Comparison of ENCODE assay signal across 1 cellular context in genomic region chr18:776044-776443, GRCh38.
A peak's percentile ranks its signal among the peaks of the same experiment; 100 is the strongest.
TF ChIP-seq lines count a peak whose summit lies in the region.
"Not testable (repeated sequence)": the region's sequence is repeated elsewhere in the genome, so short reads cannot be mapped to it uniquely, and the experiment has no call there.

No MANE protein-coding gene starts in this region.

TF ChIP-seq in K562, 482 proteins besides CTCF, POLR2A, EP300 and RAD21 (continued from another document):
- TF ChIP-seq ATF3 (IDR thresholded peaks at IDR 0.05): peak; percentile 94
- TF ChIP-seq ATF3 (CRISPR knock-in tag; conservative IDR thresholded peaks at IDR 0.05): not testable (repeated sequence)
- TF ChIP-seq CEBPG (CRISPR knock-in tag; IDR thresholded peaks at IDR 0.05): peak; percentile 90
- TF ChIP-seq CEBPG (tag; conservative IDR thresholded peaks at IDR 0.05 in 1 of 2, IDR thresholded peaks at IDR 0.05 in 1 of 2): peak; percentile 63 to 89; a peak in 2 of 4 replicates
